In the genomic region with DNA sequence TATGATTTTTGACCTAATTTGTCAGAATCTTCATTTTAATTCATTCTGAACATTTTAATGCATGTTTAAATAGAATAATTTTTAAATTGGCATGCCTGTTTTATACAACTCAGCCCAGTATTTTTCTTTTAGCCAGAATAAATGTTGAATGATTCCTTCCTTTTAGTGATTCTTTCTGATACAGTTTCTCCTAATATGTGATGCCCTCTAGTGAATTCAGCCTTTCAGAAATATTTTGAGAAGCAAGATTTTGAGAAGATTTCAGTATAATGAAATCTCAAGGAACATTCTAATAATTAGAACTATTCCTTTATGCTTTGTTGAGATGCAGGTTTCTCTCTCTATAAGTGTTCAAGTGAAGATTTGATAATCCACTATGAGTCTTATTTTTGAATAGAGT, we compare ENCODE assay signal across 21 cellular contexts. TPM values are rescaled to one million over a fixed set of nuclear protein-coding genes. Genes with fewer than 3 reads are reported as not detected.
DNase-seq lines count a peak whose midpoint lies in the region; ATAC-seq, FAIRE-seq and TF ChIP-seq lines count a peak whose summit lies in the region.
"Had no signal": no experiment of that assay in that cellular context is flagged by ENCODE, and none has a peak within 500 bp of the region (broad histone marks: within the 10 kb centered on the region; RNA-seq: fewer than 3 reads in every experiment).

No MANE protein-coding gene starts in this region.

- H3K27ac Mint-ChIP-seq in CD4-positive, CD25-positive, alpha-beta regulatory T cell, result peak overlapping the region in 2 of 3 donors; percentile 2 to 12
- H3K27ac Mint-ChIP-seq in astrocyte (ENCODE audit: unreplicated experiment), result no peak overlapping the region
- peak overlapping the region in 2 of 9 donors; percentile 5 to 8 for H3K27ac Mint-ChIP-seq in naive thymus-derived CD4-positive, alpha-beta T cell
- H3K27ac Mint-ChIP-seq: activated CD4-positive, alpha-beta T cell treated with anti-CD3 and anti-CD28 coated beads, Interleukin-2, amount 10 ng/mL, durations not matched to agents 24 days and 14 days had no signal

- H3K4me3 ChIP-seq in CD4-positive, CD25-positive, alpha-beta regulatory T cell (ENCODE audit: low read depth, low read length), result no peak overlapping the region
- H3K4me3 ChIP-seq in astrocyte (ENCODE audit: insufficient read depth, low read depth, low read length) (no peak overlapping the region), H7 (ENCODE audit: insufficient read depth, low read depth, low read length) (no peak overlapping the region)
- no peak overlapping the region for H3K4me3 ChIP-seq in naive thymus-derived CD4-positive, alpha-beta T cell (ENCODE audit: low read length)
- H3K4me3 ChIP-seq: BLaER1 treated with 17β-estradiol and CSF1 and Interleukin-3, amounts not matched to agents 10 nM and 100 nM; pancreas had no signal

- peaks cover 23% of the 10 kb centered on the region for H3K79me2 ChIP-seq in astrocyte (ENCODE audit: insufficient read depth, low read length)

- no peak overlapping the region for H3K27ac ChIP-seq in CD4-positive, CD25-positive, alpha-beta regulatory T cell (ENCODE audit: insufficient read depth, low read length, poor library complexity, severe bottlenecking)
- H3K27ac ChIP-seq in astrocyte (ENCODE audit: low read depth, low read length), result no peak overlapping the region
- no peak overlapping the region for H3K27ac ChIP-seq in naive thymus-derived CD4-positive, alpha-beta T cell (ENCODE audit: low read depth, low read length)
- H3K27ac ChIP-seq: BLaER1 treated with 17β-estradiol and CSF1 and Interleukin-3, amounts not matched to agents 10 nM and 100 nM; pancreas had no signal

- peaks cover 19% of the 10 kb centered on the region for H3K36me3 Mint-ChIP-seq in CD4-positive, CD25-positive, alpha-beta regulatory T cell
- no peaks in the 10 kb centered on the region for H3K36me3 Mint-ChIP-seq in astrocyte (ENCODE audit: low read depth, unreplicated experiment)
- H3K36me3 Mint-ChIP-seq in naive thymus-derived CD4-positive, alpha-beta T cell, result peaks cover 0 to 13% (median 7%) of the 10 kb centered on the region in 5 donors

- no peaks in the 10 kb centered on the region for H3K9me3 ChIP-seq in CD4-positive, CD25-positive, alpha-beta regulatory T cell (ENCODE audit: control insufficient read depth in 2 of 2, low read length in 2 of 2)
- no peaks in the 10 kb centered on the region for H3K9me3 ChIP-seq in astrocyte (ENCODE audit: insufficient read depth, low read depth, low read length)
- H3K9me3 ChIP-seq in naive thymus-derived CD4-positive, alpha-beta T cell (ENCODE audit: control insufficient read depth in 2 of 3, low read length in 3 of 3), result no peaks in the 10 kb centered on the region
- H3K9me3 ChIP-seq: pancreas had no signal

- TF ChIP-seq CTCF in GM10266 (IDR thresholded peaks at IDR 0.05; ENCODE audit: control insufficient read depth, insufficient read depth, low read depth, missing control alignments), result peak; percentile 18
- no peak for TF ChIP-seq CTCF in astrocyte (IDR thresholded peaks at IDR 0.05; ENCODE audit: insufficient read depth, low read depth, low read length)

- no peak overlapping the region for H2AFZ ChIP-seq in astrocyte (ENCODE audit: low read depth, low read length)

- POLR2A ChIA-PET in naive thymus-derived CD4-positive, alpha-beta T cell (lab: Charles Lee), result interaction anchor here (0.8 to 3.6 kb wide), 10 partner anchors 139 to 268 kb away, joined by 3 to 16 read pairs (median 4); no protein-coding TSS in a partner anchor

- no peaks in the 10 kb centered on the region for H3K27me3 Mint-ChIP-seq in CD4-positive, CD25-positive, alpha-beta regulatory T cell
- H3K27me3 Mint-ChIP-seq in astrocyte (ENCODE audit: low read depth, unreplicated experiment), result no peaks in the 10 kb centered on the region
- no peaks in the 10 kb centered on the region for H3K27me3 Mint-ChIP-seq in naive thymus-derived CD4-positive, alpha-beta T cell
- H3K27me3 Mint-ChIP-seq: activated CD4-positive, alpha-beta T cell treated with anti-CD3 and anti-CD28 coated beads, Interleukin-2, amount 10 ng/mL, durations not matched to agents 24 days and 14 days; naive B cell; stimulated activated naive CD8-positive, alpha-beta T cell treated with anti-CD3 and anti-CD28 coated beads, Interleukin-15, amount 100 ng/mL, for 72 hours had no signal

- ATAC-seq in CD4-positive, CD25-positive, alpha-beta regulatory T cell (ENCODE audit: low read depth in 2 of 2), result no peak
- no peak for ATAC-seq in naive thymus-derived CD4-positive, alpha-beta T cell
- ATAC-seq in HG02840 (IDR thresholded peaks at IDR 0.05; ENCODE audit: low FRiP score, unreplicated experiment), result no peak
- ATAC-seq: pancreas; stimulated activated naive CD8-positive, alpha-beta T cell treated with anti-CD3 and anti-CD28 coated beads, Interleukin-15, amount 100 ng/mL, for 72 hours had no signal

- H3K9me3 Mint-ChIP-seq in CD4-positive, CD25-positive, alpha-beta regulatory T cell, result no peaks in the 10 kb centered on the region
- no peaks in the 10 kb centered on the region for H3K9me3 Mint-ChIP-seq in astrocyte (ENCODE audit: unreplicated experiment)
- no peaks in the 10 kb centered on the region for H3K9me3 Mint-ChIP-seq in naive thymus-derived CD4-positive, alpha-beta T cell
- H3K9me3 Mint-ChIP-seq: activated CD4-positive, alpha-beta T cell treated with anti-CD3 and anti-CD28 coated beads, Interleukin-2, amount 10 ng/mL, durations not matched to agents 24 days and 14 days; naive B cell; stimulated activated naive CD8-positive, alpha-beta T cell treated with anti-CD3 and anti-CD28 coated beads, Interleukin-15, amount 100 ng/mL, for 72 hours had no signal

- no peaks in the 10 kb centered on the region for H3K36me3 ChIP-seq in CD4-positive, CD25-positive, alpha-beta regulatory T cell (ENCODE audit: control insufficient read depth, insufficient read depth, low read length)
- H3K36me3 ChIP-seq in astrocyte (ENCODE audit: insufficient read depth, low read length) (no peaks in the 10 kb centered on the region), H7 (replicated peaks; ENCODE audit: control insufficient read depth, insufficient read depth, low read length) (no peaks in the 10 kb centered on the region)
- H3K36me3 ChIP-seq in naive thymus-derived CD4-positive, alpha-beta T cell (ENCODE audit: control insufficient read depth in 2 of 3, insufficient read depth in 3 of 3, low read length in 3 of 3), result peaks cover 0 to 2% (median 0%) of the 10 kb centered on the region in 3 experiments
- H3K36me3 ChIP-seq: pancreas had no signal

- CTCF ChIA-PET in naive thymus-derived CD4-positive, alpha-beta T cell (lab: Charles Lee), result interaction anchor here (0.7 to 6.0 kb wide), 23 partner anchors 9 to 329 kb away, joined by 3 to 63 read pairs (median 4); a partner anchor contains a TSS

- no peak overlapping the region for H3K4me2 ChIP-seq in astrocyte (ENCODE audit: low read length)
- H3K4me2 ChIP-seq: BLaER1 treated with 17β-estradiol and CSF1 and Interleukin-3, amounts not matched to agents 10 nM and 100 nM had no signal

- intact Hi-C loops in naive thymus-derived CD4-positive, alpha-beta T cell (cut with micrococcal nuclease), result loop anchor here (1.0 to 2.0 kb wide), 11 partner anchors 29 to 310 kb away; a partner anchor contains a TSS

- H3K4me1 ChIP-seq in CD4-positive, CD25-positive, alpha-beta regulatory T cell (ENCODE audit: control insufficient read depth, insufficient read depth, low read length, poor library complexity, severe bottlenecking), result no peaks in the 10 kb centered on the region
- no peaks in the 10 kb centered on the region for H3K4me1 ChIP-seq in astrocyte (ENCODE audit: insufficient read depth, low read length)
- H3K4me1 ChIP-seq in naive thymus-derived CD4-positive, alpha-beta T cell (ENCODE audit: control insufficient read depth in 2 of 2, insufficient read depth in 2 of 2, low read length in 2 of 2), result peaks cover 0 to 20% of the 10 kb centered on the region in 2 donors
- H3K4me1 ChIP-seq: pancreas had no signal

- DNase-seq in CD4-positive, CD25-positive, alpha-beta regulatory T cell, result peak in 1 of 3 donors; percentile 8
- DNase-seq in GM10266 (ENCODE audit: extremely low spot score) (no peak), astrocyte (ENCODE audit: low read depth) (no peak), H7 (no peak), KG1 (lab: John Stamatoyannopoulos, UW) (no peak)
- DNase-seq in naive thymus-derived CD4-positive, alpha-beta T cell, result peak in 5 of 9 donors; percentile 2 to 31 (median 15)
- DNase-seq: activated CD4-positive, alpha-beta T cell treated with anti-CD3 and anti-CD28 coated beads, Interleukin-2, amount 10 ng/mL, durations not matched to agents 24 days and 14 days; activated gamma-delta T cell treated with Interleukin-2 at 50 U/mL for 16 hours; aorta; effector memory CD4-positive, alpha-beta T cell; hippocampal formation; naive B cell; NCI-H1092; NCI-H2081; pancreas; stimulated activated CD4-positive, alpha-beta T cell treated with anti-CD3 and anti-CD28 coated beads, Interleukin-2, amount 100 ng/mL, for 24 hours; stimulated activated naive CD8-positive, alpha-beta T cell treated with anti-CD3 and anti-CD28 coated beads, Interleukin-15, amount 100 ng/mL, for 72 hours; trophoblast cell had no signal

- no peaks in the 10 kb centered on the region for H4K20me1 ChIP-seq in astrocyte (ENCODE audit: insufficient read depth, low read length)

- H3K4me3 Mint-ChIP-seq in CD4-positive, CD25-positive, alpha-beta regulatory T cell, result no peak overlapping the region
- H3K4me3 Mint-ChIP-seq in astrocyte (ENCODE audit: unreplicated experiment), result no peak overlapping the region
- H3K4me3 Mint-ChIP-seq in naive thymus-derived CD4-positive, alpha-beta T cell, result peak overlapping the region in 1 of 10 donors; percentile 20
- H3K4me3 Mint-ChIP-seq: activated CD4-positive, alpha-beta T cell treated with anti-CD3 and anti-CD28 coated beads, Interleukin-2, amount 10 ng/mL, durations not matched to agents 24 days and 14 days; naive B cell; stimulated activated naive CD8-positive, alpha-beta T cell treated with anti-CD3 and anti-CD28 coated beads, Interleukin-15, amount 100 ng/mL, for 72 hours had no signal

- H3K27me3 ChIP-seq in CD4-positive, CD25-positive, alpha-beta regulatory T cell (ENCODE audit: control insufficient read depth, insufficient read depth, low read length), result no peaks in the 10 kb centered on the region
- no peaks in the 10 kb centered on the region for H3K27me3 ChIP-seq in astrocyte (ENCODE audit: insufficient read depth, low read length)
- no peaks in the 10 kb centered on the region for H3K27me3 ChIP-seq in naive thymus-derived CD4-positive, alpha-beta T cell (ENCODE audit: control insufficient read depth in 2 of 2, insufficient read depth in 2 of 2, low read length in 2 of 2)
- no peaks in the 10 kb centered on the region for H3K27me3 ChIP-seq in H7 (ENCODE audit: control insufficient read depth, insufficient read depth, low read length)
- H3K27me3 ChIP-seq: BLaER1 treated with 17β-estradiol and CSF1 and Interleukin-3, amounts not matched to agents 10 nM and 100 nM; pancreas had no signal

- peak; percentile 49 for FAIRE-seq in astrocyte (lab: Jason Lieb, UNC)
- FAIRE-seq: islet of Langerhans, pancreas had no signal

- peaks cover 4 to 45% (median 24%) of the 10 kb centered on the region in 4 donors for H3K4me1 Mint-ChIP-seq in CD4-positive, CD25-positive, alpha-beta regulatory T cell
- H3K4me1 Mint-ChIP-seq in astrocyte (ENCODE audit: low read depth, unreplicated experiment), result peaks cover 1% of the 10 kb centered on the region
- H3K4me1 Mint-ChIP-seq in naive thymus-derived CD4-positive, alpha-beta T cell, result peaks cover 14 to 68% (median 27%) of the 10 kb centered on the region in 7 donors

- no peak overlapping the region for H3K9ac ChIP-seq in astrocyte (ENCODE audit: low read length)
- H3K9ac ChIP-seq: BLaER1 treated with 17β-estradiol and CSF1 and Interleukin-3, amounts not matched to agents 10 nM and 100 nM had no signal

RNA-seq across cellular contexts. Expression of a gene that starts 28.5 kb away (rescaled TPM):
- total RNA-seq in CD4-positive, CD25-positive, alpha-beta regulatory T cell, result 17.6 TPM
- 10 to 100 TPM in 1 of 4 donors, 1 to 10 TPM in 3; 4.8 to 25.2 (median 7.6) TPM for polyA plus RNA-seq in CD4-positive, CD25-positive, alpha-beta regulatory T cell
- total RNA-seq in astrocyte, result 16.8 and 17.5 TPM in 2 replicates
- 10 to 100 TPM; 18.2 to 25.2 (median 22.2) TPM for total RNA-seq in naive thymus-derived CD4-positive, alpha-beta T cell
- polyA plus RNA-seq in naive thymus-derived CD4-positive, alpha-beta T cell, result 10 to 100 TPM; 16.2 to 37.6 TPM
- 9.6 and 10.5 TPM in 2 replicates for total RNA-seq in H7 (2014; rRNA removed; shearing (Covaris generic))

Comparison
In these comparisons a context has a peak if more than half of its experiments do, and no peak if none do; other contexts are left out.
1. DNase-seq: peak in naive thymus-derived CD4-positive, alpha-beta T cell (5 of 9); none in GM10266 (single experiment), astrocyte (single experiment), H7 (single experiment) and KG1 (single experiment).